ENCODE assay signal across 13 cellular contexts in genomic region chr16:28189237-28189636, GRCh38. TPM values are rescaled to one million over a fixed set of nuclear protein-coding genes. Genes with fewer than 3 reads are reported as not detected.
DNase-seq lines count a peak whose midpoint lies in the region; ATAC-seq and TF ChIP-seq lines count a peak whose summit lies in the region.
"Had no signal": no experiment of that assay in that cellular context is flagged by ENCODE, and none has a peak within 500 bp of the region (broad histone marks: within the 10 kb centered on the region; RNA-seq: fewer than 3 reads in every experiment).

No MANE protein-coding gene starts in this region.

- no peaks in the 10 kb centered on the region for H3K27me3 ChIP-seq in upper lobe of right lung

- H3K36me3 Mint-ChIP-seq in stimulated activated naive CD8-positive, alpha-beta T cell treated with anti-CD3 and anti-CD28 coated beads, Interleukin-15, Interleukin-2, amounts not matched to agents 100 ng/mL and 50 ng/mL, for 24 hours (ENCODE audit: low read depth) = peaks cover 67% of the 10 kb centered on the region
- H3K36me3 Mint-ChIP-seq in activated CD4-positive, alpha-beta T cell treated with anti-CD3 and anti-CD28 coated beads, Interleukin-2, amount 10 ng/mL, durations not matched to agents 24 days and 14 days (ENCODE audit: low read depth) = peaks cover 40% of the 10 kb centered on the region
- H3K36me3 Mint-ChIP-seq in Calu3 (ENCODE audit: insufficient read depth, unreplicated experiment) = peaks cover 23% of the 10 kb centered on the region

- BruUV-seq in Calu3 (replicated peaks; lab: Mats Ljungman, UMichigan) = no TSS peak

- TF ChIP-seq CTCF in upper lobe of right lung (IDR thresholded peaks at IDR 0.05) = no peak
- no peak for TF ChIP-seq CTCF in Calu3 (IDR thresholded peaks at IDR 0.05; ENCODE audit: unreplicated experiment)

- peak overlapping the region; percentile 83 for H3K27ac Mint-ChIP-seq in stimulated activated naive CD8-positive, alpha-beta T cell treated with anti-CD3 and anti-CD28 coated beads, Interleukin-15, Interleukin-2, amounts not matched to agents 100 ng/mL and 50 ng/mL, for 24 hours
- H3K27ac Mint-ChIP-seq in activated CD4-positive, alpha-beta T cell treated with anti-CD3 and anti-CD28 coated beads, Interleukin-2, amount 10 ng/mL, durations not matched to agents 24 days and 14 days = peak overlapping the region; percentile 81
- no peak overlapping the region for H3K27ac Mint-ChIP-seq in Calu3 (ENCODE audit: unreplicated experiment)

- intact Hi-C loops in activated CD4-positive, alpha-beta T cell treated with anti-CD3 and anti-CD28 coated beads, Interleukin-2, amount 10 ng/mL, durations not matched to agents 24 days and 14 days (cut with micrococcal nuclease) = no loop called here
- intact Hi-C loops in left ventricle myocardium superior (cut with micrococcal nuclease) (no loop called here), upper lobe of right lung (cut with DNase I) (no loop called here), Calu3 (cut with micrococcal nuclease; ENCODE audit: unreplicated experiment) (no loop called here)

- no peaks in the 10 kb centered on the region for H3K27me3 Mint-ChIP-seq in stimulated activated naive CD8-positive, alpha-beta T cell treated with anti-CD3 and anti-CD28 coated beads, Interleukin-15, Interleukin-2, amounts not matched to agents 100 ng/mL and 50 ng/mL, for 24 hours
- H3K27me3 Mint-ChIP-seq in activated CD4-positive, alpha-beta T cell treated with anti-CD3 and anti-CD28 coated beads, Interleukin-2, amount 10 ng/mL, durations not matched to agents 24 days and 14 days = no peaks in the 10 kb centered on the region
- no peaks in the 10 kb centered on the region for H3K27me3 Mint-ChIP-seq in Calu3 (ENCODE audit: unreplicated experiment)

- H3K9me3 ChIP-seq in upper lobe of right lung = no peaks in the 10 kb centered on the region
- H3K9me3 ChIP-seq: psoas muscle had no signal

- CTCF ChIA-PET in Calu3 (lab: Charles Lee) = no interaction called here

- H3K27ac ChIP-seq in upper lobe of right lung (no peak overlapping the region), substantia nigra (ENCODE audit: low read depth, low read length, poor library complexity, severe bottlenecking) (no peak overlapping the region)
- H3K27ac ChIP-seq: HL-60, psoas muscle, SK-N-MC had no signal

- H3K4me1 Mint-ChIP-seq in stimulated activated naive CD8-positive, alpha-beta T cell treated with anti-CD3 and anti-CD28 coated beads, Interleukin-15, Interleukin-2, amounts not matched to agents 100 ng/mL and 50 ng/mL, for 24 hours (ENCODE audit: low read depth) = peaks cover 97% of the 10 kb centered on the region
- H3K4me1 Mint-ChIP-seq in activated CD4-positive, alpha-beta T cell treated with anti-CD3 and anti-CD28 coated beads, Interleukin-2, amount 10 ng/mL, durations not matched to agents 24 days and 14 days = peaks cover 82% of the 10 kb centered on the region
- peaks cover 40% of the 10 kb centered on the region for H3K4me1 Mint-ChIP-seq in Calu3 (ENCODE audit: low read depth, unreplicated experiment)

- H3K4me1 ChIP-seq in upper lobe of right lung = peaks cover 35% of the 10 kb centered on the region

- H3K4me3 Mint-ChIP-seq in stimulated activated naive CD8-positive, alpha-beta T cell treated with anti-CD3 and anti-CD28 coated beads, Interleukin-15, Interleukin-2, amounts not matched to agents 100 ng/mL and 50 ng/mL, for 24 hours = peak overlapping the region; percentile 65
- peak overlapping the region; percentile 74 for H3K4me3 Mint-ChIP-seq in activated CD4-positive, alpha-beta T cell treated with anti-CD3 and anti-CD28 coated beads, Interleukin-2, amount 10 ng/mL, durations not matched to agents 24 days and 14 days
- H3K4me3 Mint-ChIP-seq in Calu3 (ENCODE audit: low read depth, unreplicated experiment) = no peak overlapping the region

- DNase-seq in stimulated activated naive CD8-positive, alpha-beta T cell treated with anti-CD3 and anti-CD28 coated beads, Interleukin-15, Interleukin-2, amounts not matched to agents 100 U/mL and 50 U/mL, for 24 hours = no peak
- DNase-seq in activated CD4-positive, alpha-beta T cell treated with anti-CD3 and anti-CD28 coated beads, Interleukin-2, amount 10 ng/mL, durations not matched to agents 24 days and 14 days = peak; percentile 81
- DNase-seq in left ventricle myocardium superior (no peak), upper lobe of right lung (no peak), NCI-H1092 (lab: John Stamatoyannopoulos, UW) (no peak), substantia nigra (lab: John Stamatoyannopoulos, UW) (no peak), Calu3 (no peak)
- DNase-seq: NCI-H2029, psoas muscle had no signal

- H3K36me3 ChIP-seq in upper lobe of right lung = no peaks in the 10 kb centered on the region

- no peak overlapping the region for H3K4me3 ChIP-seq in upper lobe of right lung
- H3K4me3 ChIP-seq: HAP-1, psoas muscle, SK-N-MC had no signal

- H3K9me3 Mint-ChIP-seq in stimulated activated naive CD8-positive, alpha-beta T cell treated with anti-CD3 and anti-CD28 coated beads, Interleukin-15, Interleukin-2, amounts not matched to agents 100 ng/mL and 50 ng/mL, for 24 hours = no peaks in the 10 kb centered on the region
- no peaks in the 10 kb centered on the region for H3K9me3 Mint-ChIP-seq in activated CD4-positive, alpha-beta T cell treated with anti-CD3 and anti-CD28 coated beads, Interleukin-2, amount 10 ng/mL, durations not matched to agents 24 days and 14 days
- H3K9me3 Mint-ChIP-seq in Calu3 (ENCODE audit: low read depth, unreplicated experiment) = no peaks in the 10 kb centered on the region

- no peak for ATAC-seq in stimulated activated naive CD8-positive, alpha-beta T cell treated with anti-CD3 and anti-CD28 coated beads, Interleukin-15, Interleukin-2, amounts not matched to agents 100 U/mL and 50 U/mL, for 24 hours
- ATAC-seq in left ventricle myocardium superior (peak; percentile 56), upper lobe of right lung (peak; percentile 79)
- ATAC-seq: psoas muscle had no signal

RNA-seq across cellular contexts. Expression of gene XPO6, which starts 22.5 kb away (rescaled TPM):
- 230 and 245 TPM in 2 replicates for total RNA-seq in activated CD4-positive, alpha-beta T cell treated with anti-CD3 and anti-CD28 coated beads, Interleukin-2, amount 10 ng/mL, durations not matched to agents 24 days and 14 days
- 25.7 TPM for total RNA-seq in left ventricle myocardium superior
- 102 TPM for total RNA-seq in upper lobe of right lung
- 149 and 153 TPM in 2 replicates for total RNA-seq in Calu3 (2022)
